1 cellular context compared by ENCODE assay signal in genomic region chr4:172725581-172725980, GRCh38.
TF ChIP-seq lines count a peak whose summit lies in the region.

No MANE protein-coding gene starts in this region.

TF ChIP-seq in HepG2, 621 proteins besides CTCF, POLR2A, EP300 and RAD21 (continued from another document):
- TF ChIP-seq PLSCR1 (CRISPR knock-in tag; IDR thresholded peaks at IDR 0.05; ENCODE audit: borderline replicate concordance) (no peak), RARG (CRISPR knock-in tag; IDR thresholded peaks at IDR 0.05; ENCODE audit: low read depth) (no peak), FIP1L1 (IDR thresholded peaks at IDR 0.05; ENCODE audit: borderline replicate concordance, insufficient read depth, low read depth, low read length) (no peak), ZNF256 (CRISPR knock-in tag; conservative IDR thresholded peaks at IDR 0.05) (no peak), SSRP1 (CRISPR knock-in tag; IDR thresholded peaks at IDR 0.05) (no peak), ZNF414 (CRISPR knock-in tag; IDR thresholded peaks at IDR 0.05) (no peak)
